ENCODE assay signal across 12 cellular contexts in genomic region chr9:124778575-124779367, GRCh38. TPM values are rescaled to one million over a fixed set of nuclear protein-coding genes. Genes with fewer than 3 reads are reported as not detected.
DNase-seq lines count a peak whose midpoint lies in the region; ATAC-seq and TF ChIP-seq lines count a peak whose summit lies in the region.
"Had no signal": no experiment of that assay in that cellular context is flagged by ENCODE, and none has a peak within 500 bp of the region (broad histone marks: within the 10 kb centered on the region; RNA-seq: fewer than 3 reads in every experiment).

No MANE protein-coding gene starts in this region.

- H3K4me1 Mint-ChIP-seq in endodermal cell = peaks cover 27% of the 10 kb centered on the region

- no peaks in the 10 kb centered on the region for H3K36me3 Mint-ChIP-seq in endodermal cell (ENCODE audit: low read depth)

- H3K4me3 Mint-ChIP-seq in endodermal cell = peak overlapping the region; percentile 69

- H3K27me3 Mint-ChIP-seq in endodermal cell (ENCODE audit: insufficient read depth) = peaks cover 16% of the 10 kb centered on the region

- DNase-seq in HuH-7 (ENCODE audit: low spot score) (peak; percentile 2), endodermal cell (peak; percentile 47), osteoblast (ENCODE audit: insufficient read length, low spot score, missing footprints) (peak; percentile 81), NCI-H524 treated with DMSO at 0.1 percent for 48 hours (lab: John Stamatoyannopoulos, UW) (no peak), NCI-H748 (lab: John Stamatoyannopoulos, UW; ENCODE audit: unreplicated experiment) (no peak), NCI-H526 (lab: John Stamatoyannopoulos, UW) (no peak)
- DNase-seq: activated CD4-positive, alpha-beta T cell treated with anti-CD3 and anti-CD28 coated beads, Interleukin-2, amount 50 U/mL, for 1 hour; activated naive CD4-positive, alpha-beta T cell treated with anti-CD3 and anti-CD28 coated beads, Interleukin-2, amount 50 U/mL, for 16 hours; NCI-H1436 treated with DMSO at 0.1 percent for 48 hours had no signal

- no peaks in the 10 kb centered on the region for H3K79me2 ChIP-seq in ACC112 (ENCODE audit: control insufficient read depth, insufficient read depth, low read length, unreplicated experiment)
- H3K79me2 ChIP-seq in osteoblast (ENCODE audit: insufficient read depth, low read length) = no peaks in the 10 kb centered on the region

- no peak overlapping the region for H3K27ac ChIP-seq in ACC112 (ENCODE audit: low read depth, low read length)
- H3K27ac ChIP-seq in endodermal cell (ENCODE audit: low read depth, low read length) = no peak overlapping the region
- H3K27ac ChIP-seq in osteoblast (ENCODE audit: low read depth, low read length) = no peak overlapping the region
- H3K27ac ChIP-seq: BLaER1 had no signal

- TF ChIP-seq CTCF in endodermal cell (conservative IDR thresholded peaks at IDR 0.05) = no peak
- TF ChIP-seq CTCF in osteoblast (IDR thresholded peaks at IDR 0.05; ENCODE audit: extremely low read depth, low read depth, low read length) = no peak

- H3K27me3 ChIP-seq in ACC112 (ENCODE audit: insufficient read depth, low read length) (peaks cover 16% of the 10 kb centered on the region), endodermal cell (ENCODE audit: control insufficient read depth, insufficient read depth, low read length, poor library complexity, severe bottlenecking) (peaks cover 7% of the 10 kb centered on the region), osteoblast (ENCODE audit: insufficient read depth, low read length) (peaks cover 13% of the 10 kb centered on the region)

- H2AFZ ChIP-seq in ACC112 (ENCODE audit: low read length, unreplicated experiment) (no peak overlapping the region), osteoblast (ENCODE audit: low read length) (no peak overlapping the region)

- 0 out of 2 replicates have a peak overlapping the region, but pooled peaks have one; percentile 18 for H3K4me3 ChIP-seq in ACC112 (ENCODE audit: low read depth, low read length)
- H3K4me3 ChIP-seq in endodermal cell (ENCODE audit: low read length) = no peak overlapping the region
- no peak overlapping the region for H3K4me3 ChIP-seq in osteoblast (ENCODE audit: insufficient read depth, low read length)
- H3K4me3 ChIP-seq: BLaER1 had no signal

- H3K27ac Mint-ChIP-seq in endodermal cell = peak overlapping the region; percentile 97

- 89 to 92% methylated on average over 8 to 11 of the region's 11 CpGs for WGBS in endodermal cell (ENCODE audit: insufficient coverage in 1 of 2, insufficient read length in 1 of 2), 2 experiments

- H3K36me3 ChIP-seq in ACC112 (ENCODE audit: insufficient read depth, low read length) (no peaks in the 10 kb centered on the region), endodermal cell (ENCODE audit: control insufficient read depth, insufficient read depth, low read length) (no peaks in the 10 kb centered on the region), osteoblast (ENCODE audit: insufficient read depth, low read length) (no peaks in the 10 kb centered on the region)
- H3K36me3 ChIP-seq: BLaER1 had no signal

- H3K9me3 ChIP-seq in endodermal cell (ENCODE audit: control insufficient read depth, low read length) = no peaks in the 10 kb centered on the region
- no peaks in the 10 kb centered on the region for H3K9me3 ChIP-seq in osteoblast (ENCODE audit: low read depth, low read length)
- H3K9me3 ChIP-seq: BLaER1 had no signal

- no peak for ATAC-seq in GM18502 (IDR thresholded peaks at IDR 0.05; ENCODE audit: poor library complexity, unreplicated experiment)

- no peaks in the 10 kb centered on the region for H4K20me1 ChIP-seq in osteoblast (ENCODE audit: insufficient read depth, low read length)
- H4K20me1 ChIP-seq: BLaER1 had no signal

- H3K9ac ChIP-seq in endodermal cell (ENCODE audit: extremely low read depth, low read length, poor library complexity, severe bottlenecking) = peak overlapping the region; percentile 33
- H3K9ac ChIP-seq: BLaER1 had no signal

- H3K9me3 Mint-ChIP-seq in endodermal cell = no peaks in the 10 kb centered on the region

- H3K4me1 ChIP-seq in ACC112 (ENCODE audit: control insufficient read depth, insufficient read depth, low read length, unreplicated experiment) = peaks cover 18% of the 10 kb centered on the region
- peaks cover 4% of the 10 kb centered on the region for H3K4me1 ChIP-seq in endodermal cell (ENCODE audit: control insufficient read depth, insufficient read depth, low read length)
- H3K4me1 ChIP-seq in osteoblast (ENCODE audit: insufficient read depth, low read length) = peaks cover 22% of the 10 kb centered on the region

- peak overlapping the region; percentile 86 for H3K4me2 ChIP-seq in osteoblast (ENCODE audit: insufficient read depth, low read length)
- H3K4me2 ChIP-seq: BLaER1 had no signal

RNA-seq across cellular contexts. Expression of gene OLFML2A, which starts 1.8 kb away (rescaled TPM):
- total RNA-seq in endodermal cell (10 to 100 TPM; 28.1 to 31.2 TPM), osteoblast (27.1 and 29.7 TPM in 2 replicates)
- polyA plus RNA-seq in endodermal cell (2013, experiment 1 of 2) = 8.2 TPM
- polyA plus RNA-seq in endodermal cell (2013, experiment 2 of 2) = 7.8 TPM

RNA-seq across cellular contexts. Expression of gene NR6A1, which starts 7.7 kb away (rescaled TPM):
- total RNA-seq in endodermal cell (100 to 1,000 TPM; 168 to 206 TPM), osteoblast (0.36 and 0.88 TPM in 2 replicates)
- polyA plus RNA-seq in endodermal cell (2013, experiment 1 of 2) = 47.4 TPM
- 49.5 TPM for polyA plus RNA-seq in endodermal cell (2013, experiment 2 of 2)

Comparison
In these comparisons a context has a peak if more than half of its experiments do, and no peak if none do; other contexts are left out.
1. DNase-seq: peak in HuH-7 (single experiment), endodermal cell (single experiment) and osteoblast (single experiment); none in NCI-H524 treated with DMSO at 0.1 percent for 48 hours (single experiment), NCI-H748 (single experiment) and NCI-H526 (0 of 2).
2. RNA of gene NR6A1, which starts 7.7 kb away (total RNA-seq): 168 to 206 TPM in endodermal cell; 0.36 to 0.88 TPM in osteoblast; every median in the first group is over 10 times any median in the second.